Comparison of ENCODE assay signal across 20 cellular contexts in genomic region chr6:163877877-163878639, GRCh38.
DNase-seq lines count a peak whose midpoint lies in the region; ATAC-seq and TF ChIP-seq lines count a peak whose summit lies in the region.
"Had no signal": no experiment of that assay in that cellular context is flagged by ENCODE, and none has a peak within 500 bp of the region (broad histone marks: within the 10 kb centered on the region; RNA-seq: fewer than 3 reads in every experiment).

No MANE protein-coding gene starts in this region.

- peak overlapping the region; percentile 4 for H2BK5ac ChIP-seq in mesenchymal stem cell (ENCODE audit: low read depth, low read length, poor library complexity, severe bottlenecking)

- DNase-seq in NCI-H146 treated with DMSO at 0.1 percent for 48 hours (lab: John Stamatoyannopoulos, UW; ENCODE audit: unreplicated experiment) (peak; percentile 8), NCI-H748 (lab: John Stamatoyannopoulos, UW; ENCODE audit: unreplicated experiment) (peak; percentile 58), mesenchymal stem cell (no peak), gastrocnemius medialis (no peak), SIG-M5 treated with dmso at 0.1 percent for 504 hours (lab: John Stamatoyannopoulos, UW; ENCODE audit: unreplicated experiment) (no peak)
- DNase-seq in activated CD4-positive, alpha-beta memory T cell treated with anti-CD3 and anti-CD28 coated beads for 36 hours = no peak
- DNase-seq: ACHN; CD4-positive, alpha-beta T cell; DMS153; DMS79 treated with DMSO at 0.1 percent for 48 hours; GF-D8; GOT3; H7; HFFc6 had no signal

- no peak overlapping the region for H3K4me3 ChIP-seq in mesenchymal stem cell (ENCODE audit: insufficient read depth in 1 of 2, low read depth in 1 of 2, low read length in 2 of 2)
- peak overlapping the region in 1 of 4 donors; percentile 9 for H3K4me3 ChIP-seq in gastrocnemius medialis
- H3K4me3 ChIP-seq: GM12878 had no signal

- in situ Hi-C loops in gastrocnemius medialis (cut with MboI; ENCODE audit: low sequenced_read_pairs in 4 of 4) = no loop called here

- TF ChIP-seq CTCF in gastrocnemius medialis (IDR thresholded peaks at IDR 0.05 in 4 of 5, conservative IDR thresholded peaks at IDR 0.05 in 1 of 5) = no peak

- no peaks in the 10 kb centered on the region for H3K9me3 ChIP-seq in mesenchymal stem cell (ENCODE audit: control insufficient read depth, low read length)
- no peaks in the 10 kb centered on the region for H3K9me3 ChIP-seq in gastrocnemius medialis

- H3K79me1 ChIP-seq in mesenchymal stem cell (replicated peaks; ENCODE audit: low read length, poor library complexity, severe bottlenecking) = no peaks in the 10 kb centered on the region

- H2AFZ ChIP-seq in mesenchymal stem cell (ENCODE audit: low read depth, low read length) = no peak overlapping the region

- ATAC-seq in gastrocnemius medialis (peak; percentile 74 to 76), HG02763 (IDR thresholded peaks at IDR 0.05; ENCODE audit: unreplicated experiment) (no peak)
- ATAC-seq: GM12878, HCT116, HepG2 had no signal

- H3K18ac ChIP-seq in mesenchymal stem cell (ENCODE audit: low read depth in 1 of 2, low read length in 2 of 2) = no peak overlapping the region

- CTCF ChIA-PET in activated CD4-positive, alpha-beta memory T cell treated with anti-CD3 and anti-CD28 coated beads for 36 hours (lab: Charles Lee) = no interaction called here

- H4K8ac ChIP-seq in mesenchymal stem cell (ENCODE audit: low read length) = no peak overlapping the region

- no peak overlapping the region for H2BK12ac ChIP-seq in mesenchymal stem cell (ENCODE audit: low read length in 2 of 2)

- TF ChIP-seq POLR2A in gastrocnemius medialis (IDR thresholded peaks at IDR 0.05) = no peak

- H2BK15ac ChIP-seq in mesenchymal stem cell (ENCODE audit: low read depth, poor library complexity, severe bottlenecking) = no peak overlapping the region

- intact Hi-C loops in gastrocnemius medialis (cut with DNase I; ENCODE audit: low total_unique reads) = no loop called here
- intact Hi-C loops in activated CD4-positive, alpha-beta memory T cell treated with anti-CD3 and anti-CD28 coated beads for 36 hours (cut with micrococcal nuclease) = no loop called here

- no peak overlapping the region for H3K9ac ChIP-seq in mesenchymal stem cell (ENCODE audit: low read length)

- no peak overlapping the region for H3K4ac ChIP-seq in mesenchymal stem cell (ENCODE audit: low read depth in 1 of 2, low read length in 2 of 2)

- 92% methylated on average over 11 of the region's 15 CpGs for WGBS in mesenchymal stem cell

- H3K4me1 ChIP-seq in mesenchymal stem cell (ENCODE audit: control insufficient read depth, insufficient read depth, low read depth, low read length) (no peaks in the 10 kb centered on the region), gastrocnemius medialis (peaks cover 5 to 11% of the 10 kb centered on the region in 2 donors)

- H3K27ac ChIP-seq in mesenchymal stem cell (ENCODE audit: low read length, poor library complexity, severe bottlenecking) (no peak overlapping the region), gastrocnemius medialis (peak overlapping the region; percentile 16 to 52 (median 34))
- H3K27ac ChIP-seq: C4-2B had no signal

- no peak overlapping the region for H3K4me3 Mint-ChIP-seq in activated CD4-positive, alpha-beta memory T cell treated with anti-CD3 and anti-CD28 coated beads for 36 hours
- H3K4me3 Mint-ChIP-seq: CD4-positive, alpha-beta T cell; HFFc6; IgD-negative memory B cell had no signal

- H3K14ac ChIP-seq in mesenchymal stem cell (ENCODE audit: low read length in 2 of 2) = no peak overlapping the region

- H3K27ac Mint-ChIP-seq in activated CD4-positive, alpha-beta memory T cell treated with anti-CD3 and anti-CD28 coated beads for 36 hours = no peak overlapping the region
- H3K27ac Mint-ChIP-seq: CD4-positive, alpha-beta T cell; HFFc6; IgD-negative memory B cell had no signal

- H3K4me1 Mint-ChIP-seq in activated CD4-positive, alpha-beta memory T cell treated with anti-CD3 and anti-CD28 coated beads for 36 hours (ENCODE audit: low read depth) = no peaks in the 10 kb centered on the region

- H2BK120ac ChIP-seq in mesenchymal stem cell (ENCODE audit: low read depth, low read length) = no peak overlapping the region

- POLR2A ChIA-PET in activated CD4-positive, alpha-beta memory T cell treated with anti-CD3 and anti-CD28 coated beads for 36 hours (lab: Charles Lee) = no interaction called here

- H4K91ac ChIP-seq in mesenchymal stem cell (ENCODE audit: low read length) = no peak overlapping the region

- H2AK5ac ChIP-seq in mesenchymal stem cell (ENCODE audit: low read length, severe bottlenecking) = no peak overlapping the region

- no peaks in the 10 kb centered on the region for H3K9me3 Mint-ChIP-seq in activated CD4-positive, alpha-beta memory T cell treated with anti-CD3 and anti-CD28 coated beads for 36 hours
- H3K9me3 Mint-ChIP-seq: CD4-positive, alpha-beta T cell; IgD-negative memory B cell had no signal

- H3K27me3 ChIP-seq in mesenchymal stem cell (ENCODE audit: control insufficient read depth in 1 of 2, insufficient read depth in 1 of 2, low read length in 2 of 2) (no peaks in the 10 kb centered on the region), gastrocnemius medialis (no peaks in the 10 kb centered on the region)

- H3K23ac ChIP-seq in mesenchymal stem cell (ENCODE audit: low read length in 2 of 2) = no peak overlapping the region

- H3K4me2 ChIP-seq in mesenchymal stem cell (ENCODE audit: low read length, poor library complexity, severe bottlenecking) = no peak overlapping the region

- no peaks in the 10 kb centered on the region for H3K36me3 Mint-ChIP-seq in activated CD4-positive, alpha-beta memory T cell treated with anti-CD3 and anti-CD28 coated beads for 36 hours

- H3K36me3 ChIP-seq in mesenchymal stem cell (ENCODE audit: control insufficient read depth in 1 of 2, insufficient read depth in 2 of 2, low read depth in 1 of 2, low read length in 2 of 2) (no peaks in the 10 kb centered on the region), gastrocnemius medialis (no peaks in the 10 kb centered on the region)

- peaks cover 27% of the 10 kb centered on the region for H3K27me3 Mint-ChIP-seq in activated CD4-positive, alpha-beta memory T cell treated with anti-CD3 and anti-CD28 coated beads for 36 hours

Comparison
In these comparisons a context has a peak if more than half of its experiments do, and no peak if none do; other contexts are left out.
1. DNase-seq: peak in NCI-H146 treated with DMSO at 0.1 percent for 48 hours (single experiment) and NCI-H748 (single experiment); none in mesenchymal stem cell (single experiment), gastrocnemius medialis (0 of 2), activated CD4-positive, alpha-beta memory T cell treated with anti-CD3 and anti-CD28 coated beads for 36 hours (single experiment) and SIG-M5 treated with dmso at 0.1 percent for 504 hours (single experiment).